In genomic region chr1:62508187-62508758, GRCh38 we compare ENCODE assay signal across 8 cellular contexts.
A peak's percentile ranks its signal among the peaks of the same experiment; 100 is the strongest.
DNase-seq lines count a peak whose midpoint lies in the region; ATAC-seq and FAIRE-seq lines count a peak whose summit lies in the region.

No MANE protein-coding gene starts in this region.

- peak; percentile 97 for FAIRE-seq in islet of Langerhans (lab: Jason Lieb, UNC)

- CTCF ChIA-PET in activated CD4-positive, alpha-beta T cell treated with anti-CD3 and anti-CD28 coated beads for 36 hours (lab: Charles Lee) = interaction anchor here (0.7 to 4.0 kb wide), 4 partner anchors 10 to 238 kb away, joined by 3 to 60 read pairs (median 6); no protein-coding TSS in a partner anchor

- intact Hi-C loops in activated CD4-positive, alpha-beta T cell treated with anti-CD3 and anti-CD28 coated beads, Interleukin-2, amount 10 ng/mL, durations not matched to agents 24 days and 14 days (cut with micrococcal nuclease) = loop anchor here (1.0 kb wide), 1 partner anchor 238 kb away; no protein-coding TSS in a partner anchor
- intact Hi-C loops in activated CD4-positive, alpha-beta T cell treated with anti-CD3 and anti-CD28 coated beads for 36 hours (cut with DNase I, micrococcal nuclease) = loop anchor here (1.0 kb wide), 1 partner anchor 238 kb away; no protein-coding TSS in a partner anchor

- no peaks in the 10 kb centered on the region for H3K4me1 ChIP-seq in adipocyte (ENCODE audit: control insufficient read depth, insufficient read depth, low read length)

- H3K4me3 Mint-ChIP-seq in activated CD4-positive, alpha-beta T cell treated with anti-CD3 and anti-CD28 coated beads, Interleukin-2, amount 10 ng/mL, durations not matched to agents 24 days and 14 days = no peak overlapping the region
- H3K4me3 Mint-ChIP-seq in activated CD4-positive, alpha-beta T cell treated with anti-CD3 and anti-CD28 coated beads for 36 hours = no peak overlapping the region

- no peaks in the 10 kb centered on the region for H3K27me3 Mint-ChIP-seq in activated CD4-positive, alpha-beta T cell treated with anti-CD3 and anti-CD28 coated beads, Interleukin-2, amount 10 ng/mL, durations not matched to agents 24 days and 14 days
- H3K27me3 Mint-ChIP-seq in activated CD4-positive, alpha-beta T cell treated with anti-CD3 and anti-CD28 coated beads for 36 hours = no peaks in the 10 kb centered on the region

- DNase-seq in activated CD4-positive, alpha-beta T cell treated with anti-CD3 and anti-CD28 coated beads, Interleukin-2, amount 10 ng/mL, durations not matched to agents 24 days and 14 days = peak; percentile 63
- DNase-seq in activated CD4-positive, alpha-beta T cell treated with anti-CD3 and anti-CD28 coated beads for 36 hours = no peak
- DNase-seq in MV-4-11 (lab: John Stamatoyannopoulos, UW) (peak; percentile 44), adipocyte (ENCODE audit: low read depth) (peak; percentile 77), activated gamma-delta T cell (lab: John Stamatoyannopoulos, UW) (no peak)
- DNase-seq in activated CD4-positive, CD25-positive, alpha-beta regulatory T cell (lab: John Stamatoyannopoulos, UW) = no peak

- H3K9ac ChIP-seq in adipocyte (ENCODE audit: low read length) = no peak overlapping the region

- ATAC-seq in activated CD4-positive, alpha-beta T cell treated with anti-CD3 and anti-CD28 coated beads for 36 hours = no peak
- ATAC-seq in GM21515 (IDR thresholded peaks at IDR 0.05; ENCODE audit: unreplicated experiment) = no peak

- no peak overlapping the region for H3K27ac Mint-ChIP-seq in activated CD4-positive, alpha-beta T cell treated with anti-CD3 and anti-CD28 coated beads, Interleukin-2, amount 10 ng/mL, durations not matched to agents 24 days and 14 days
- H3K27ac Mint-ChIP-seq in activated CD4-positive, alpha-beta T cell treated with anti-CD3 and anti-CD28 coated beads for 36 hours = no peak overlapping the region

- H3K9me3 Mint-ChIP-seq in activated CD4-positive, alpha-beta T cell treated with anti-CD3 and anti-CD28 coated beads, Interleukin-2, amount 10 ng/mL, durations not matched to agents 24 days and 14 days = no peaks in the 10 kb centered on the region
- no peaks in the 10 kb centered on the region for H3K9me3 Mint-ChIP-seq in activated CD4-positive, alpha-beta T cell treated with anti-CD3 and anti-CD28 coated beads for 36 hours (ENCODE audit: low read depth)

- H3K36me3 Mint-ChIP-seq in activated CD4-positive, alpha-beta T cell treated with anti-CD3 and anti-CD28 coated beads, Interleukin-2, amount 10 ng/mL, durations not matched to agents 24 days and 14 days (ENCODE audit: low read depth) = no peaks in the 10 kb centered on the region
- peaks cover 3% of the 10 kb centered on the region for H3K36me3 Mint-ChIP-seq in activated CD4-positive, alpha-beta T cell treated with anti-CD3 and anti-CD28 coated beads for 36 hours (ENCODE audit: low read depth)

- no peaks in the 10 kb centered on the region for H3K4me1 Mint-ChIP-seq in activated CD4-positive, alpha-beta T cell treated with anti-CD3 and anti-CD28 coated beads, Interleukin-2, amount 10 ng/mL, durations not matched to agents 24 days and 14 days
- no peaks in the 10 kb centered on the region for H3K4me1 Mint-ChIP-seq in activated CD4-positive, alpha-beta T cell treated with anti-CD3 and anti-CD28 coated beads for 36 hours

- POLR2A ChIA-PET in activated CD4-positive, alpha-beta T cell treated with anti-CD3 and anti-CD28 coated beads for 36 hours (lab: Charles Lee) = no interaction called here

- H3K36me3 ChIP-seq in adipocyte (ENCODE audit: control insufficient read depth, insufficient read depth, low read length, severe bottlenecking) = peaks cover 46% of the 10 kb centered on the region

- no peaks in the 10 kb centered on the region for H3K27me3 ChIP-seq in adipocyte (replicated peaks; ENCODE audit: control insufficient read depth, insufficient read depth, low read length)

- H3K4me3 ChIP-seq in adipocyte (ENCODE audit: low read length) = no peak overlapping the region

- H3K9me3 ChIP-seq in adipocyte (ENCODE audit: control insufficient read depth, low read length) = no peaks in the 10 kb centered on the region

Comparison
In these comparisons a context has a peak if more than half of its experiments do, and no peak if none do; other contexts are left out.
1. DNase-seq: peak in activated CD4-positive, alpha-beta T cell treated with anti-CD3 and anti-CD28 coated beads, Interleukin-2, amount 10 ng/mL, durations not matched to agents 24 days and 14 days (single experiment), MV-4-11 (single experiment) and adipocyte (single experiment); none in activated CD4-positive, alpha-beta T cell treated with anti-CD3 and anti-CD28 coated beads for 36 hours (single experiment), activated gamma-delta T cell (single experiment) and activated CD4-positive, CD25-positive, alpha-beta regulatory T cell (0 of 4).